Comparison of ENCODE assay signal across 17 cellular contexts in the genomic region with DNA sequence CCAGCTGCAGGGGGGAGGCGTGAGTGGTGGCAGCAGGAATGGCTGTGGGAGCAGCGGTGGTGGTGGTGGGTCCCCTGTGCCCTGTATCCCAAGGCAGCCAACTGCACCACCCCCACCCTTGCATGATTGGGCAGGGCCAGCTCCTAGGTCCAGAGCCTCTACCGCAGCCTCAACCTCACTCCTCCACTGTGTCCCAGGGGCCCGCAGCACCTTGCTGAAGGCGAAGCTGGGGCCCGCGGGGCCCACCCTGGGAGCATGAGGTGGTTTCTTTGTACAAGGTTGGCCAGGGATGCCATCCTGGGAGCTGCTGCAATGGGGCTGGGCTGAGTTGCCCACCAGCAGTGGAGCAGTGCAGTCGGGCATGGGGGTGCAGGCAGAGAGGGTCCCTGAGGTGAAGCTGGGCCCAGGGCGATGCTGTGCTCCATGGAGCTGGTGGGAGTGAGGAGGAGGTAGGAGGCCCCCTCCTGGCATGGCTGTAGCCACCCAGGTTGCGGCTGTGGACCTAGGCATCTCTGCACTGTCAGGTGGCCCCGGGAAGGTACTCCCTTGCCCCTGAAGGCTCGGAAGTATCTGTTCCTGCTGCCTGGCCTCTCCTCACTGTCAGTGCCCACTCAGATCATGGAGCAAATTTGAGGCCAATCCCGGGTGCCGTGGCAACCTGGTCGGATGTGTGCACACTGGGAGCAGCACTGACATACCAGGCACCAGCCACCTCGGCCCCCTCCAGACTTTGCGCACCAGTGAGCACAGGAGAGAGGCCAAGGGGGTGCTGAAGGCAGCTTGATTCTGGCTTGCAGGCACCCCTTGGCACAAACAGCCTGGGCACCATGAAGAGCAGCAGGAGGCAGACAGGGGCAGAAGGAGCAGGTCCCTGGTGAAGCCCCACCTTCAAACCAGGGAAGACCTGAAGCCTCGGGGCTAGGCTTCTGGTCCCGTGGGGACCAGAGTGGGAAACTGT.
"Had no signal": no experiment of that assay in that cellular context is flagged by ENCODE, and none has a peak within 500 bp of the region (broad histone marks: within the 10 kb centered on the region; RNA-seq: fewer than 3 reads in every experiment).

No MANE protein-coding gene starts in this region.

- H3K27me3 Mint-ChIP-seq: progenitor cell of endocrine pancreas had no signal

- H3K36me3 ChIP-seq: heart left ventricle, ovary, tibial artery had no signal

- H3K4me1 Mint-ChIP-seq: naive thymus-derived CD4-positive, alpha-beta T cell; neural crest cell had no signal

- H3K27ac ChIP-seq: dorsolateral prefrontal cortex, heart left ventricle, ovary, tibial artery had no signal

- H3K4me3 ChIP-seq: dorsolateral prefrontal cortex, heart left ventricle, ovary, tibial artery had no signal

- H3K27me3 ChIP-seq: dorsolateral prefrontal cortex, ovary, tibial artery had no signal

- H3K9me3 Mint-ChIP-seq: neural crest cell had no signal

- H3K27ac Mint-ChIP-seq: naive thymus-derived CD4-positive, alpha-beta T cell; progenitor cell of endocrine pancreas had no signal

- H3K36me3 Mint-ChIP-seq: naive thymus-derived CD4-positive, alpha-beta T cell had no signal

- H3K4me3 Mint-ChIP-seq: naive thymus-derived CD4-positive, alpha-beta T cell; neural crest cell had no signal

- ATAC-seq: heart left ventricle, left lobe of liver, right cardiac atrium had no signal

- H3K4me1 ChIP-seq: heart left ventricle, tibial artery had no signal

- H3K9me3 ChIP-seq: ovary, tibial artery had no signal

- DNase-seq: cortex of kidney; dorsolateral prefrontal cortex; effector CD8-positive, alpha-beta T cell; heart left ventricle; hippocampal formation; mammary epithelial cell; naive thymus-derived CD4-positive, alpha-beta T cell; nucleus accumbens; ovary; small intestine; stimulated activated CD4-positive, alpha-beta T cell treated with anti-CD3 and anti-CD28 coated beads, Interleukin-12 subunit alpha, Interleukin-12 subunit beta, amount 100 ng/mL, for 4 hours; stimulated activated naive CD4-positive, alpha-beta T cell treated with Interleukin-2 at 50 U/mL for 16 hours; tibial artery had no signal
